In the genomic region with DNA sequence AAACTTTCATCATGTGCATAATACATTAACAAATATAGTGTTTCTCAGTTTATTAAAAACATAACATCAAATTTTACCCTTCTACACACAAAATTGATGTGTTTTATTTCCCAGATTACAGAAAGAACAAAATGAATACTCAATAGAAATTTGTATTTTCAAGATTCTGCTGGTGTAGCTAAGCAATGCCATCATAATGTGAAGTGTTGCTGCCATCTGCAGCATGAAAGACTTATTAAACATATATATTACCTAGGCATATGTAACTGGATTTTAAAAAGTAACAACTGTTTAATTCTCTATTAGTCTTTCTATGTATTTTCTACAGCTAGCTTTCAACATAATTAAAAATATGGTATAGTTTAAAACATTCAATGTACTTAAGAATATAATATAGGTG, we compare ENCODE assay signal across 2 cellular contexts.
TF ChIP-seq lines count a peak whose summit lies in the region.

No MANE protein-coding gene starts in this region.

TF ChIP-seq in GM12878, 131 proteins besides CTCF, POLR2A, EP300 and RAD21:
- TF ChIP-seq EZH2 (IDR thresholded peaks at IDR 0.05; ENCODE audit: borderline replicate concordance, control insufficient read depth, low read depth, low read length) (no peak), SMC3 (IDR thresholded peaks at IDR 0.05; ENCODE audit: borderline replicate concordance, low read length) (peak; percentile 54; the same call in 1 of the 2 replicates)

TF ChIP-seq in HepG2, 621 proteins besides CTCF, POLR2A, EP300 and RAD21:
- TF ChIP-seq SMC3 (IDR thresholded peaks at IDR 0.05; ENCODE audit: low read length) (peak; percentile 47; the same call in 1 of the 2 replicates), SMAD3 (CRISPR knock-in tag; IDR thresholded peaks at IDR 0.05) (no peak), PCBP1 (IDR thresholded peaks at IDR 0.05; ENCODE audit: borderline replicate concordance, low read depth, low read length) (no peak), STAG1 (CRISPR knock-in tag; IDR thresholded peaks at IDR 0.05) (peak; percentile 80)
